ENCODE assay signal across 29 cellular contexts in genomic region chr11:60208146-60208895, GRCh38. TPM values are rescaled to one million over a fixed set of nuclear protein-coding genes. Genes with fewer than 3 reads are reported as not detected.
"Had no signal": no experiment of that assay in that cellular context is flagged by ENCODE, and none has a peak within 500 bp of the region (broad histone marks: within the 10 kb centered on the region; RNA-seq: fewer than 3 reads in every experiment).

No MANE protein-coding gene starts in this region.

- H3K27ac ChIP-seq: body of pancreas, esophagus squamous epithelium, gastroesophageal sphincter, stomach, suprapubic skin, tibial nerve had no signal

- H3K36me3 ChIP-seq: esophagus squamous epithelium, gastroesophageal sphincter, stomach, suprapubic skin, tibial nerve had no signal

- H3K4me3 ChIP-seq: body of pancreas, esophagus squamous epithelium, gastroesophageal sphincter, smooth muscle cell, stomach, suprapubic skin, tibial nerve had no signal

- H3K4me3 Mint-ChIP-seq: activated B cell treated with CpG ODN at 0.5 μM for 24 hours; activated naive CD4-positive, alpha-beta T cell treated with anti-CD3 and anti-CD28 coated beads, Interleukin-2, amount 10 ng/mL, durations not matched to agents 7 days and 5 days; memory B cell; nephron progenitor cell; stimulated activated memory B cell treated with anti-CD40 and anti-IgM and Interleukin-4, amounts not matched to agents 10 μg/mL and 1 μg/mL and 100 μg/mL, for 72 hours; T-helper 1 cell treated with Interleukin-12 subunit alpha and Interleukin-12 subunit beta and Interleukin-4 antibody, amounts not matched to agents 30 μg/mL and 1 μg/mL, for 36 hours had no signal

- H3K4me1 Mint-ChIP-seq: activated naive CD4-positive, alpha-beta T cell treated with anti-CD3 and anti-CD28 coated beads, Interleukin-2, amount 10 ng/mL, durations not matched to agents 7 days and 5 days; nephron progenitor cell had no signal

- H3K27me3 ChIP-seq: body of pancreas, esophagus squamous epithelium, gastroesophageal sphincter, stomach, suprapubic skin, tibial nerve had no signal

- H3K27me3 Mint-ChIP-seq: activated naive CD4-positive, alpha-beta T cell treated with anti-CD3 and anti-CD28 coated beads, Interleukin-2, amount 10 ng/mL, durations not matched to agents 7 days and 5 days; stimulated activated memory B cell treated with anti-CD40 and anti-IgM and Interleukin-4, amounts not matched to agents 10 μg/mL and 1 μg/mL and 100 μg/mL, for 72 hours had no signal

- H3K36me3 Mint-ChIP-seq: activated naive CD4-positive, alpha-beta T cell treated with anti-CD3 and anti-CD28 coated beads, Interleukin-2, amount 10 ng/mL, durations not matched to agents 7 days and 5 days; memory B cell; stimulated activated memory B cell treated with anti-CD40 and anti-IgM and Interleukin-4, amounts not matched to agents 10 μg/mL and 1 μg/mL and 100 μg/mL, for 72 hours had no signal

- H3K4me2 ChIP-seq: smooth muscle cell had no signal

- H3K9me3 ChIP-seq: body of pancreas, esophagus squamous epithelium, gastroesophageal sphincter, stomach, suprapubic skin, tibial nerve had no signal

- DNase-seq: activated B cell treated with CpG ODN at 0.5 μM for 24 hours; activated CD4-positive, alpha-beta T cell treated with anti-CD3 and anti-CD28 coated beads for 4 hours; activated CD4-positive, alpha-beta T cell treated with anti-CD3 and anti-CD28 coated beads, Interleukin-2, amount 50 U/mL, for 48 hours; activated CD8-positive, alpha-beta memory T cell treated with anti-CD3 and anti-CD28 coated beads, Interleukin-2, amount 50 U/mL, for 48 hours; activated naive CD4-positive, alpha-beta T cell treated with anti-CD3 and anti-CD28 coated beads, Interleukin-2, amount 10 ng/mL, durations not matched to agents 7 days and 5 days; activated T-cell treated with anti-CD3 and anti-CD28 coated beads, Interleukin-2, amount 50 U/mL, for 48 hours; amygdala; body of pancreas; caudate nucleus; effector memory CD4-positive, alpha-beta T cell; esophagus squamous epithelium; head of caudate nucleus; hypothalamus; left cardiac atrium; nephron progenitor cell; occipital lobe; stimulated activated CD4-positive, alpha-beta T cell treated with anti-CD3 and anti-CD28 coated beads, Interleukin-15, amount 100 ng/mL, for 24 hours; stomach; T1000 had no signal

- ATAC-seq: body of pancreas; gastroesophageal sphincter; left cardiac atrium; sciatic nerve; stimulated activated memory B cell treated with anti-CD40 and anti-IgM and Interleukin-4, amounts not matched to agents 10 μg/mL and 1 μg/mL and 100 μg/mL, for 72 hours had no signal

- H3K4me1 ChIP-seq: body of pancreas, esophagus squamous epithelium, gastroesophageal sphincter, stomach, suprapubic skin, tibial nerve had no signal

- H3K9me3 Mint-ChIP-seq: activated B cell treated with CpG ODN at 0.5 μM for 24 hours; activated naive CD4-positive, alpha-beta T cell treated with anti-CD3 and anti-CD28 coated beads, Interleukin-2, amount 10 ng/mL, durations not matched to agents 7 days and 5 days; memory B cell; nephron progenitor cell; stimulated activated memory B cell treated with anti-CD40 and anti-IgM and Interleukin-4, amounts not matched to agents 10 μg/mL and 1 μg/mL and 100 μg/mL, for 72 hours; T-helper 1 cell treated with Interleukin-12 subunit alpha and Interleukin-12 subunit beta and Interleukin-4 antibody, amounts not matched to agents 30 μg/mL and 1 μg/mL, for 36 hours had no signal

- H3K27ac Mint-ChIP-seq: activated B cell treated with CpG ODN at 0.5 μM for 24 hours; activated naive CD4-positive, alpha-beta T cell treated with anti-CD3 and anti-CD28 coated beads, Interleukin-2, amount 10 ng/mL, durations not matched to agents 7 days and 5 days; memory B cell; nephron progenitor cell; T-helper 1 cell treated with Interleukin-12 subunit alpha and Interleukin-12 subunit beta and Interleukin-4 antibody, amounts not matched to agents 30 μg/mL and 1 μg/mL, for 36 hours had no signal

RNA-seq across cellular contexts. Expression of gene MS4A6A, which starts 25.4 kb away (rescaled TPM):
- total RNA-seq: activated B cell treated with CpG ODN at 0.5 μM for 24 hours; activated CD8-positive, alpha-beta memory T cell treated with anti-CD3 and anti-CD28 coated beads for 36 hours; smooth muscle cell had no signal
- polyA plus RNA-seq: smooth muscle cell had no signal

RNA-seq across cellular contexts. Expression of gene MS4A4E, which starts 34.6 kb away (rescaled TPM):
- total RNA-seq: activated B cell treated with CpG ODN at 0.5 μM for 24 hours; activated CD8-positive, alpha-beta memory T cell treated with anti-CD3 and anti-CD28 coated beads for 36 hours; body of pancreas; dermis microvascular lymphatic vessel endothelial cell; occipital lobe; smooth muscle cell had no signal
- polyA plus RNA-seq: smooth muscle cell had no signal
